Comparison of ENCODE assay signal across 27 cellular contexts in the genomic region with DNA sequence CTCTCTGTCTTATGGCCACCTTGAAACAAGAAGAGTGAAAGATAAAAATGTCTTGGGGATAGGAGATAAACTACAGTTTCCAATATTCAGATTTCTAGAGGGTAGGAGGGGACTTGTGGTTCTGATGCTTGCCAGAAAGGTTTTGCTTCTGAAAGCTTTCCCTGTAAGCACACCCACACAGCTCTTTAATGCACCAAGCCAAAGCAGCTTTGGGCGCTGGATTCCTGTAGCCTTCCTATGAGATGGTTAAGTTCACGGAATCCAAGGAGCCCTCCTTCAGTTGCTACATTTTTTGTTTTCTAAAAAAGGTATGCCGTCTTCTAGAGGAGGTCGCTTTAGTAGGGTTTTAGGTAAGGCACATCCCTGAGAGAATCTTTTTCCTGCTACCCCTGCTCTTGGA. TPM values are rescaled to one million over a fixed set of nuclear protein-coding genes. Genes with fewer than 3 reads are reported as not detected.
"Had no signal": no experiment of that assay in that cellular context is flagged by ENCODE, and none has a peak within 500 bp of the region (broad histone marks: within the 10 kb centered on the region; RNA-seq: fewer than 3 reads in every experiment).

No MANE protein-coding gene starts in this region.

- H3K9me3 ChIP-seq: heart right ventricle, right lobe of liver, stomach, suprapubic skin had no signal

- DNase-seq: activated CD4-positive, alpha-beta memory T cell treated with anti-CD3 and anti-CD28 coated beads for 36 hours; activated CD4-positive, alpha-beta T cell treated with anti-CD3 and anti-CD28 coated beads for 4 hours; activated CD4-positive, CD25-positive, alpha-beta regulatory T cell; activated effector memory CD4-positive, alpha-beta T cell treated with Interleukin-2 at 50 U/mL for 16 hours; activated naive CD4-positive, alpha-beta T cell treated with anti-CD3 and anti-CD28 coated beads for 36 hours; activated naive CD8-positive, alpha-beta T cell treated with anti-CD3 and anti-CD28 coated beads, Interleukin-2, amount 10 ng/mL, durations not matched to agents 7 days and 5 days; activated T-cell treated with anti-CD3 and anti-CD28 coated beads, Interleukin-2, amount 50 U/mL, for 72 hours; amniotic stem cell; effector CD4-positive, alpha-beta T cell; erythroblast; foreskin fibroblast; heart right ventricle; islet precursor cell; left cardiac atrium; nephron progenitor cell; right lobe of liver; stimulated activated CD4-positive, alpha-beta T cell treated with anti-CD3 and anti-CD28 coated beads, Interleukin-2, amount 100 ng/mL, for 24 hours; stomach; T-helper 1 cell; trophoblast cell had no signal

- H3K4me1 Mint-ChIP-seq: activated naive CD8-positive, alpha-beta T cell treated with anti-CD3 and anti-CD28 coated beads, Interleukin-2, amount 10 ng/mL, durations not matched to agents 7 days and 5 days; memory B cell; stimulated activated effector memory CD8-positive, alpha-beta T cell treated with anti-CD3 and anti-CD28 coated beads, Interleukin-12 subunit alpha, Interleukin-12 subunit beta, amount 100 ng/mL, for 72 hours had no signal

- H3K4me3 ChIP-seq: heart right ventricle, right lobe of liver, skin epidermis, stomach, suprapubic skin had no signal

- H3K4me3 Mint-ChIP-seq: activated CD4-positive, alpha-beta memory T cell treated with anti-CD3 and anti-CD28 coated beads for 36 hours; activated naive CD4-positive, alpha-beta T cell treated with anti-CD3 and anti-CD28 coated beads for 36 hours; activated naive CD8-positive, alpha-beta T cell treated with anti-CD3 and anti-CD28 coated beads, Interleukin-2, amount 10 ng/mL, durations not matched to agents 7 days and 5 days; activated T-cell treated with anti-CD3 and anti-CD28 coated beads, Interleukin-2, amount 50 U/mL, for 72 hours; memory B cell; nephron progenitor cell; stimulated activated effector memory CD8-positive, alpha-beta T cell treated with anti-CD3 and anti-CD28 coated beads, Interleukin-12 subunit alpha, Interleukin-12 subunit beta, amount 100 ng/mL, for 72 hours had no signal

- H3K4me1 ChIP-seq: right lobe of liver had no signal

- H3K36me3 Mint-ChIP-seq: activated CD4-positive, alpha-beta memory T cell treated with anti-CD3 and anti-CD28 coated beads for 36 hours; activated naive CD8-positive, alpha-beta T cell treated with anti-CD3 and anti-CD28 coated beads, Interleukin-2, amount 10 ng/mL, durations not matched to agents 7 days and 5 days; memory B cell; stimulated activated effector memory CD8-positive, alpha-beta T cell treated with anti-CD3 and anti-CD28 coated beads, Interleukin-12 subunit alpha, Interleukin-12 subunit beta, amount 100 ng/mL, for 72 hours had no signal

- H3K27ac Mint-ChIP-seq: activated CD4-positive, alpha-beta memory T cell treated with anti-CD3 and anti-CD28 coated beads for 36 hours; activated naive CD4-positive, alpha-beta T cell treated with anti-CD3 and anti-CD28 coated beads for 36 hours; activated naive CD8-positive, alpha-beta T cell treated with anti-CD3 and anti-CD28 coated beads, Interleukin-2, amount 10 ng/mL, durations not matched to agents 7 days and 5 days; activated T-cell treated with anti-CD3 and anti-CD28 coated beads, Interleukin-2, amount 50 U/mL, for 72 hours; memory B cell; nephron progenitor cell; stimulated activated effector memory CD8-positive, alpha-beta T cell treated with anti-CD3 and anti-CD28 coated beads, Interleukin-12 subunit alpha, Interleukin-12 subunit beta, amount 100 ng/mL, for 72 hours had no signal

- H3K9me3 Mint-ChIP-seq: activated naive CD4-positive, alpha-beta T cell treated with anti-CD3 and anti-CD28 coated beads for 36 hours; memory B cell; nephron progenitor cell had no signal

- H3K27ac ChIP-seq: heart right ventricle, right lobe of liver, skin epidermis, stomach, suprapubic skin had no signal

- H3K36me3 ChIP-seq: heart right ventricle, right lobe of liver, stomach, suprapubic skin had no signal

RNA-seq across cellular contexts. Expression of a gene that starts 4.9 kb away (rescaled TPM):
- total RNA-seq: activated CD4-positive, alpha-beta memory T cell treated with anti-CD3 and anti-CD28 coated beads for 36 hours; activated naive CD4-positive, alpha-beta T cell treated with anti-CD3 and anti-CD28 coated beads for 36 hours; activated naive CD8-positive, alpha-beta T cell treated with anti-CD3 and anti-CD28 coated beads, Interleukin-2, amount 10 ng/mL, durations not matched to agents 7 days and 5 days; activated T-cell treated with anti-CD3 and anti-CD28 coated beads, Interleukin-2, amount 50 U/mL, for 72 hours; fibroblast of lung; mononuclear cell; myocyte had no signal
- polyA plus RNA-seq: fibroblast of lung had no signal
